Comparison of ENCODE assay signal across 16 cellular contexts in genomic region chrX:40072246-40072645, GRCh38. TPM values are rescaled to one million over a fixed set of nuclear protein-coding genes. Genes with fewer than 3 reads are reported as not detected.
DNase-seq lines count a peak whose midpoint lies in the region; ATAC-seq, FAIRE-seq and TF ChIP-seq lines count a peak whose summit lies in the region.
"Had no signal": no experiment of that assay in that cellular context is flagged by ENCODE, and none has a peak within 500 bp of the region (broad histone marks: within the 10 kb centered on the region; RNA-seq: fewer than 3 reads in every experiment).

No MANE protein-coding gene starts in this region.

- H3K36me3 ChIP-seq in HepG2 (replicated peaks in 1 of 2; ENCODE audit: control insufficient read depth in 1 of 2, insufficient read depth in 2 of 2, low read length in 2 of 2) (peaks cover 22 to 71% of the 10 kb centered on the region in 2 experiments), right lobe of liver (peaks cover 0 to 58% (median 0%) of the 10 kb centered on the region in 4 donors), K562 (ENCODE audit: control insufficient read depth, insufficient read depth, low read length) (peaks cover 97% of the 10 kb centered on the region), spleen (peaks cover 0 to 98% (median 38%) of the 10 kb centered on the region in 6 donors)

- H3K4me2 ChIP-seq in HepG2 (ENCODE audit: low read depth, low read length), result no peak overlapping the region
- no peak overlapping the region for H3K4me2 ChIP-seq in K562 (ENCODE audit: insufficient read depth, low read length)
- H3K4me2 ChIP-seq: GM23338 had no signal

- H3K79me2 ChIP-seq in HepG2 (ENCODE audit: insufficient read depth, low read length), result peaks cover 7% of the 10 kb centered on the region
- peaks cover 97% of the 10 kb centered on the region for H3K79me2 ChIP-seq in K562 (ENCODE audit: control insufficient read depth, insufficient read depth, low read length)

- H3K4me3 ChIP-seq in HepG2 (replicated peaks in 1 of 3; ENCODE audit: insufficient read depth in 1 of 3, low read depth in 2 of 3, low read length in 3 of 3) (no peak overlapping the region), right lobe of liver (no peak overlapping the region), K562 (no peak overlapping the region), spleen (no peak overlapping the region)
- H3K4me3 ChIP-seq: GM23338 had no signal

- peaks cover 23% of the 10 kb centered on the region for H3K9me1 ChIP-seq in K562 (ENCODE audit: control insufficient read depth, insufficient read depth, low read length)

- H2AFZ ChIP-seq in HepG2 (ENCODE audit: low read length) (no peak overlapping the region), K562 (ENCODE audit: low read depth, low read length) (no peak overlapping the region)
- H2AFZ ChIP-seq: GM23338 had no signal

- no peaks in the 10 kb centered on the region for H3K9me3 ChIP-seq in HepG2 (ENCODE audit: low read length)
- H3K9me3 ChIP-seq in right lobe of liver, result no peaks in the 10 kb centered on the region
- no peaks in the 10 kb centered on the region for H3K9me3 ChIP-seq in K562 (replicated peaks; ENCODE audit: control insufficient read depth, insufficient read depth, low read depth, low read length)
- no peaks in the 10 kb centered on the region for H3K9me3 ChIP-seq in spleen

- intact Hi-C loops in HepG2 (cut with micrococcal nuclease; ENCODE audit: unreplicated experiment), result no loop called here
- intact Hi-C loops in right lobe of liver (cut with DNase I), result no loop called here
- intact Hi-C loops in K562 (cut with micrococcal nuclease), result no loop called here
- intact Hi-C loops in spleen (cut with DNase I; ENCODE audit: low total_unique reads), result no loop called here

- no peak for ATAC-seq in HepG2
- ATAC-seq in right lobe of liver, result no peak
- ATAC-seq in K562, result no peak
- ATAC-seq: GM23338 had no signal

- CTCF ChIA-PET in HepG2 (lab: Yijun Ruan, JAX; ENCODE audit: low intra/inter-chr PET ratio, low total read pairs), result no interaction called here
- CTCF ChIA-PET in K562 (lab: Yijun Ruan, JAX; ENCODE audit: low intra/inter-chr PET ratio), result no interaction called here

- no peak for TF ChIP-seq POLR2A in HepG2 (IDR thresholded peaks at IDR 0.05; ENCODE audit: insufficient read depth in 1 of 2, low read depth in 2 of 2, low read length in 2 of 2)
- no peak for TF ChIP-seq POLR2A in right lobe of liver (IDR thresholded peaks at IDR 0.05)
- no peak for TF ChIP-seq POLR2A in K562 (conservative IDR thresholded peaks at IDR 0.05)
- no peak for TF ChIP-seq POLR2A in spleen (IDR thresholded peaks at IDR 0.05)

- no peaks in the 10 kb centered on the region for H3K4me1 ChIP-seq in HepG2 (ENCODE audit: insufficient read depth, low read length)
- peaks cover 0 to 5% (median 0%) of the 10 kb centered on the region in 4 donors for H3K4me1 ChIP-seq in right lobe of liver
- H3K4me1 ChIP-seq in K562 (replicated peaks in 1 of 2; ENCODE audit: control insufficient read depth in 2 of 2, insufficient read depth in 2 of 2, low read length in 2 of 2), result peaks cover 8 to 9% of the 10 kb centered on the region in 2 experiments; a peak in 4 of 5 replicates
- peaks cover 0 to 6% (median 0%) of the 10 kb centered on the region in 6 donors for H3K4me1 ChIP-seq in spleen

- 94% methylated on average over 8 of the region's 9 CpGs for WGBS in HepG2 (ENCODE audit: low lambda C conversion rate)
- WGBS in right lobe of liver (ENCODE audit: insufficient coverage, low coverage, low lambda C conversion rate, missing lambda C conversion rate), result 83% methylated on average over 8 of the region's 9 CpGs
- WGBS in K562 (ENCODE audit: insufficient coverage, low coverage, missing lambda C conversion rate), result 91% methylated on average over 9 of the region's 9 CpGs
- 88 to 99% (median 94%) methylated on average over 6 to 9 of the region's 9 CpGs for WGBS in spleen, 5 donors

- TF ChIP-seq EP300 in HepG2 (IDR thresholded peaks at IDR 0.05; ENCODE audit: low read depth in 2 of 2, low read length in 2 of 2) (no peak), HepG2 (CRISPR knock-in tag; IDR thresholded peaks at IDR 0.05; ENCODE audit: borderline replicate concordance) (no peak), K562 (IDR thresholded peaks at IDR 0.05; ENCODE audit: low read length) (no peak)

- BruUV-seq in HepG2 (replicated peaks; lab: Mats Ljungman, UMichigan) (no TSS peak), K562 (replicated peaks; lab: Mats Ljungman, UMichigan) (no TSS peak)

- POLR2A ChIA-PET in HepG2 (lab: Yijun Ruan, JAX) (no interaction called here), K562 (lab: Yijun Ruan, JAX) (no interaction called here)

- TF ChIP-seq RAD21 in HepG2 (CRISPR knock-in tag; IDR thresholded peaks at IDR 0.05) (no peak), K562 (CRISPR knock-in tag; conservative IDR thresholded peaks at IDR 0.05 in 1 of 2, IDR thresholded peaks at IDR 0.05 in 1 of 2) (no peak)

- H3K27ac ChIP-seq in HepG2 (ENCODE audit: extremely low read length, insufficient read depth, low read length), result no peak overlapping the region
- H3K27ac ChIP-seq in right lobe of liver, result no peak overlapping the region
- no peak overlapping the region for H3K27ac ChIP-seq in K562 (ENCODE audit: extremely low read depth, low read depth, low read length)
- H3K27ac ChIP-seq in spleen, result no peak overlapping the region
- H3K27ac ChIP-seq: C4-2B had no signal

- no peaks in the 10 kb centered on the region for H3K27me3 ChIP-seq in HepG2 (ENCODE audit: control insufficient read depth in 1 of 2, insufficient read depth in 2 of 2, low read length in 2 of 2)
- no peaks in the 10 kb centered on the region for H3K27me3 ChIP-seq in right lobe of liver
- H3K27me3 ChIP-seq in K562 (ENCODE audit: control insufficient read depth in 2 of 2, insufficient read depth in 2 of 2, low read length in 2 of 2), result no peaks in the 10 kb centered on the region
- no peaks in the 10 kb centered on the region for H3K27me3 ChIP-seq in spleen (replicated peaks in 1 of 7)

- H3K9ac ChIP-seq in HepG2 (ENCODE audit: insufficient read depth, low read depth, low read length), result no peak overlapping the region
- H3K9ac ChIP-seq in K562 (ENCODE audit: insufficient read depth in 1 of 2, low read depth in 2 of 2, low read length in 2 of 2), result no peak overlapping the region

- in situ Hi-C loops in HepG2 (cut with HindIII; ENCODE audit: extremely low pct_ligation_motif_present, low pct_unique_long_range_greater_than_20kb), result no loop called here
- in situ Hi-C loops in K562 (cut with MboI), result no loop called here

- TF ChIP-seq CTCF in HepG2 (CRISPR knock-in tag; IDR thresholded peaks at IDR 0.05), result no peak
- no peak for TF ChIP-seq CTCF in right lobe of liver (IDR thresholded peaks at IDR 0.05)
- no peak for TF ChIP-seq CTCF in K562 (IDR thresholded peaks at IDR 0.05 in 2 of 3, conservative IDR thresholded peaks at IDR 0.05 in 1 of 3; ENCODE audit: insufficient read depth in 2 of 3, low read depth in 1 of 3, low read length in 3 of 3)
- TF ChIP-seq CTCF in spleen (IDR thresholded peaks at IDR 0.05 in 8 of 11, conservative IDR thresholded peaks at IDR 0.05 in 3 of 11), result no peak

- FAIRE-seq in HepG2 (lab: Jason Lieb, UNC) (no peak), K562 (lab: Jason Lieb, UNC) (no peak)
- FAIRE-seq: A204.1, H54 had no signal

- DNase-seq in HepG2 (ENCODE audit: low spot score) (no peak), right lobe of liver (no peak), K562 (ENCODE audit: extremely low read depth in 1 of 4, low spot score in 3 of 4) (no peak), spleen (peak; percentile 29), KG1 (lab: John Stamatoyannopoulos, UW) (no peak), foreskin melanocyte (no peak)
- DNase-seq: AML-193; CD4-positive, alpha-beta memory T cell; DMS153; DMS79; GDM1; HCEC 1CT had no signal

- H4K20me1 ChIP-seq in HepG2 (ENCODE audit: insufficient read depth, low read length), result no peaks in the 10 kb centered on the region
- H4K20me1 ChIP-seq in K562 (replicated peaks; ENCODE audit: control insufficient read depth, insufficient read depth, low read length), result peaks cover 67% of the 10 kb centered on the region

RNA-seq across cellular contexts. Expression of gene BCOR, which starts 25.5 kb away (rescaled TPM):
- total RNA-seq in HepG2 (2016; rRNA removed; fragmentation: Illumina TruSeq; extraction: Trizol), result 15.2 and 18.6 TPM in 2 replicates
- total RNA-seq in HepG2 (2016; cell fraction: cytosol; rRNA removed; fragmentation: Illumina TruSeq; extraction: Trizol; ENCODE audit: low read depth), result 3.2 and 4.8 TPM in 2 replicates
- total RNA-seq in HepG2 (2016; cell fraction: insoluble cytoplasmic fraction; rRNA removed; fragmentation: Illumina TruSeq; extraction: Trizol), result 13.9 and 15.9 TPM in 2 replicates
- 7.4 and 7.6 TPM in 2 replicates for total RNA-seq in HepG2 (2016; cell fraction: membrane; rRNA removed; fragmentation: Illumina TruSeq; extraction: Trizol)
- 18.8 and 25.8 TPM in 2 replicates for total RNA-seq in HepG2 (2016; cell fraction: nucleus; rRNA removed; fragmentation: Illumina TruSeq; extraction: Trizol)
- polyA plus RNA-seq in HepG2 (2011; rRNA removed), result 14.3 and 15.2 TPM in 2 replicates
- 11.5 and 13.8 TPM in 2 replicates for polyA plus RNA-seq in HepG2 (2011; cell fraction: cytosol; rRNA removed)
- 30.4 and 30.6 TPM in 2 replicates for polyA plus RNA-seq in HepG2 (2011; cell fraction: nucleus; rRNA removed)
- polyA plus RNA-seq in HepG2 (2012), result 27.3 and 29.3 TPM in 2 replicates
- polyA plus RNA-seq in HepG2 (2016; cell fraction: cytosol; fragmentation: Illumina TruSeq; extraction: Trizol; ENCODE audit: low read depth), result 1.2 and 1.3 TPM in 2 replicates
- polyA plus RNA-seq in HepG2 (2016; cell fraction: insoluble cytoplasmic fraction; fragmentation: Illumina TruSeq; extraction: Trizol; ENCODE audit: low read depth), result 17.4 and 18.4 TPM in 2 replicates
- 1.3 and 1.9 TPM in 2 replicates for polyA plus RNA-seq in HepG2 (2016; cell fraction: membrane; fragmentation: Illumina TruSeq; extraction: Trizol; ENCODE audit: low read depth)
- polyA plus RNA-seq in HepG2 (2016; cell fraction: nucleus; fragmentation: Illumina TruSeq; extraction: Trizol; ENCODE audit: insufficient read depth, low read depth), result 27.4 and 28.9 TPM in 2 replicates
- polyA minus RNA-seq in HepG2 (2011; rRNA and poly(A)+ RNA removed; ENCODE audit: low replicate concordance), result 18.3 and 32.5 TPM in 2 replicates
- polyA minus RNA-seq in HepG2 (2011; cell fraction: cytosol; rRNA and poly(A)+ RNA removed), result 40.3 and 40.4 TPM in 2 replicates
- 31.8 TPM in 2 replicates for polyA minus RNA-seq in HepG2 (2011; cell fraction: nucleus; rRNA and poly(A)+ RNA removed)
- 10 to 100 TPM in 4 of 6 experiments, 1 to 10 TPM in 2; 9.4 to 16.6 (median 12.0) TPM for total RNA-seq in right lobe of liver
- total RNA-seq in K562 (2011; cell fraction: chromatin; rRNA removed; ENCODE audit: low replicate concordance), result 128 and 140 TPM in 2 replicates
- 71.6 and 74.4 TPM in 2 replicates for total RNA-seq in K562 (2011; cell fraction: nucleolus; rRNA removed)
- total RNA-seq in K562 (2011; cell fraction: nucleoplasm; rRNA removed), result 97.0 and 135 TPM in 2 replicates
- 73.7 and 76.0 TPM in 2 replicates for total RNA-seq in K562 (2014; rRNA removed)
- 37.6 and 37.9 TPM in 2 replicates for total RNA-seq in K562 (2014; rRNA removed; fragmentation: Illumina TruSeq; extraction: Trizol)
- 33.0 and 36.6 TPM in 2 replicates for total RNA-seq in K562 (2015; rRNA removed; fragmentation: Illumina TruSeq; extraction: Trizol)
- 98.3 and 113 TPM in 2 replicates for total RNA-seq in K562 (2021)
- 27.5 and 28.1 TPM in 2 replicates for polyA plus RNA-seq in K562 (2011; rRNA removed)
- 30.1 and 38.0 TPM in 2 replicates for polyA plus RNA-seq in K562 (2011; cell fraction: cytosol; rRNA removed)
- polyA plus RNA-seq in K562 (2011; cell fraction: nucleus; rRNA removed), result 64.0 and 93.7 TPM in 2 replicates
- 72.8 and 76.1 TPM in 2 replicates for polyA plus RNA-seq in K562 (2012)
- 88.1 and 98.5 TPM in 2 replicates for polyA plus RNA-seq in K562 (2014; fragmentation: Illumina TruSeq; extraction: Trizol)
- 10 to 100 TPM; 32.0 to 37.4 TPM for polyA plus RNA-seq in K562 (2014; fragmentation: Nextera tagmentation; extraction: Ambion mirVana)
- 44.4 and 64.6 TPM in 2 replicates for polyA plus RNA-seq in K562 (2014; rRNA removed)
- polyA minus RNA-seq in K562 (2011; rRNA and poly(A)+ RNA removed), result 40.5 and 49.5 TPM in 2 replicates
- 105 and 120 TPM in 2 replicates for polyA minus RNA-seq in K562 (2011; cell fraction: cytosol; rRNA and poly(A)+ RNA removed)
- polyA minus RNA-seq in K562 (2011; cell fraction: nucleus; rRNA and poly(A)+ RNA removed), result 36.9 and 50.0 TPM in 2 replicates
- 10 to 100 TPM; 26.1 to 38.6 (median 31.8) TPM for total RNA-seq in spleen
- 10 to 100 TPM in 1 of 3 donors, 1 to 10 TPM in 2; 8.3 to 13.1 (median 9.8) TPM for polyA plus RNA-seq in spleen

Comparison
In these comparisons a context has a peak if more than half of its experiments do, and no peak if none do; other contexts are left out.
1. Of the 241 proteins assayed by ChIP-seq in both HepG2 and K562: peak only in HepG2: MAFK; only in K562: MAFG; in both: MAFF; in neither: 238.